In genomic region chr21:16775056-16775455, GRCh38 we compare ENCODE assay signal across 19 cellular contexts.
DNase-seq lines count a peak whose midpoint lies in the region; TF ChIP-seq lines count a peak whose summit lies in the region.
"Had no signal": no experiment of that assay in that cellular context is flagged by ENCODE, and none has a peak within 500 bp of the region (broad histone marks: within the 10 kb centered on the region; RNA-seq: fewer than 3 reads in every experiment).

No MANE protein-coding gene starts in this region.

- intact Hi-C loops in OCI-LY7 (cut with micrococcal nuclease; ENCODE audit: unreplicated experiment): no loop called here

- H3K4me1 Mint-ChIP-seq in brain: peaks cover 43% of the 10 kb centered on the region
- H3K4me1 Mint-ChIP-seq: CD4-positive, alpha-beta memory T cell; central memory CD8-positive, alpha-beta T cell; naive thymus-derived CD4-positive, alpha-beta T cell had no signal

- no peak overlapping the region for H3K27ac ChIP-seq in OCI-LY7 (ENCODE audit: low read depth, low read length, poor library complexity, severe bottlenecking)
- H3K27ac ChIP-seq: right lobe of liver, RWPE1 had no signal

- CTCF ChIA-PET in OCI-LY7 (lab: Charles Lee; ENCODE audit: unreplicated experiment): no interaction called here

- DNase-seq in DMS53 (lab: John Stamatoyannopoulos, UW) (peak; percentile 43), DMS53 treated with DMSO at 0.1 percent for 48 hours (lab: John Stamatoyannopoulos, UW; ENCODE audit: unreplicated experiment) (no peak), medulla oblongata (ENCODE audit: extremely low spot score) (peak; percentile 85), superior temporal gyrus (ENCODE audit: extremely low spot score) (peak; percentile 81), OCI-LY7 (ENCODE audit: low spot score) (no peak), NCI-H187 treated with DMSO at 0.1 percent for 48 hours (lab: John Stamatoyannopoulos, UW) (no peak), 8988T (no peak)
- DNase-seq: activated CD4-positive, alpha-beta T cell treated with anti-CD3 and anti-CD28 coated beads for 1 hour; CD4-positive, alpha-beta memory T cell; naive thymus-derived CD4-positive, alpha-beta T cell; NCI-H226; stimulated activated CD4-positive, alpha-beta T cell treated with anti-CD3 and anti-CD28 coated beads, Interleukin-2, amount 100 ng/mL, for 48 hours; trophoblast cell had no signal

- no peaks in the 10 kb centered on the region for H3K9me2 ChIP-seq in OCI-LY7 (ENCODE audit: insufficient read depth, low read length)

- no peaks in the 10 kb centered on the region for H3K9me3 ChIP-seq in OCI-LY7 (ENCODE audit: low read length)
- H3K9me3 ChIP-seq: right lobe of liver had no signal

- H3K27me3 Mint-ChIP-seq in brain: peaks cover 3% of the 10 kb centered on the region
- H3K27me3 Mint-ChIP-seq: CD4-positive, alpha-beta memory T cell; central memory CD8-positive, alpha-beta T cell; naive thymus-derived CD4-positive, alpha-beta T cell had no signal

- no TSS peak for BruUV-seq in OCI-LY7 (replicated peaks; lab: Mats Ljungman, UMichigan)

- H3K27ac Mint-ChIP-seq in brain: peak overlapping the region; percentile 85 to 99 (median 94)
- H3K27ac Mint-ChIP-seq: activated naive CD4-positive, alpha-beta T cell treated with anti-CD3 and anti-CD28 coated beads, Interleukin-2, amount 50 U/mL, for 72 hours; CD4-positive, alpha-beta memory T cell; naive thymus-derived CD4-positive, alpha-beta T cell; T-helper 1 cell treated with Interleukin-12 subunit alpha and Interleukin-12 subunit beta and Interleukin-4 antibody, amounts not matched to agents 30 μg/mL and 1 μg/mL, for 36 hours had no signal

- TF ChIP-seq CTCF in brain (conservative IDR thresholded peaks at IDR 0.05): no peak
- no peak for TF ChIP-seq CTCF in OCI-LY7 (conservative IDR thresholded peaks at IDR 0.05; ENCODE audit: low read length)

- H3K9me3 Mint-ChIP-seq in brain: peaks cover 0 to 6% (median 0%) of the 10 kb centered on the region in 5 experiments

- no peak overlapping the region for H2AFZ ChIP-seq in OCI-LY7 (ENCODE audit: low read length)

- H3K4me2 ChIP-seq in OCI-LY7 (ENCODE audit: low read length): no peak overlapping the region

- H3K4me3 Mint-ChIP-seq in brain: peak overlapping the region in 4 of 5 experiments; percentile 25 to 81 (median 34)
- H3K4me3 Mint-ChIP-seq: CD4-positive, alpha-beta memory T cell; central memory CD8-positive, alpha-beta T cell; naive thymus-derived CD4-positive, alpha-beta T cell; T-helper 1 cell treated with Interleukin-12 subunit alpha and Interleukin-12 subunit beta and Interleukin-4 antibody, amounts not matched to agents 30 μg/mL and 1 μg/mL, for 36 hours had no signal

- H3K36me3 Mint-ChIP-seq in brain: no peaks in the 10 kb centered on the region
- H3K36me3 Mint-ChIP-seq: CD4-positive, alpha-beta memory T cell had no signal

- H3K4me3 ChIP-seq in OCI-LY7 (ENCODE audit: low read depth, low read length, poor library complexity, severe bottlenecking): no peak overlapping the region
- H3K4me3 ChIP-seq: right lobe of liver had no signal

- no peaks in the 10 kb centered on the region for H3K79me2 ChIP-seq in OCI-LY7 (ENCODE audit: insufficient read depth, low read depth, low read length)

- H3K36me3 ChIP-seq in OCI-LY7 (ENCODE audit: insufficient read depth, low read length): no peaks in the 10 kb centered on the region
- H3K36me3 ChIP-seq: right lobe of liver had no signal

- POLR2A ChIA-PET in OCI-LY7 (lab: Charles Lee): interaction anchor here (1.0 kb wide), 1 partner anchor 15 kb away, joined by 3 read pairs; no protein-coding TSS in a partner anchor

- H3K4me1 ChIP-seq in OCI-LY7 (ENCODE audit: insufficient read depth, low read length, poor library complexity, severe bottlenecking): no peaks in the 10 kb centered on the region
- H3K4me1 ChIP-seq: right lobe of liver had no signal

- no peaks in the 10 kb centered on the region for H4K20me1 ChIP-seq in OCI-LY7 (ENCODE audit: insufficient read depth, low read length)

Comparison
In these comparisons a context has a peak if more than half of its experiments do, and no peak if none do; other contexts are left out.
1. DNase-seq: peak in DMS53 (single experiment), medulla oblongata (single experiment) and superior temporal gyrus (single experiment); none in DMS53 treated with DMSO at 0.1 percent for 48 hours (single experiment), OCI-LY7 (single experiment), NCI-H187 treated with DMSO at 0.1 percent for 48 hours (single experiment) and 8988T (single experiment).